In the genomic region with DNA sequence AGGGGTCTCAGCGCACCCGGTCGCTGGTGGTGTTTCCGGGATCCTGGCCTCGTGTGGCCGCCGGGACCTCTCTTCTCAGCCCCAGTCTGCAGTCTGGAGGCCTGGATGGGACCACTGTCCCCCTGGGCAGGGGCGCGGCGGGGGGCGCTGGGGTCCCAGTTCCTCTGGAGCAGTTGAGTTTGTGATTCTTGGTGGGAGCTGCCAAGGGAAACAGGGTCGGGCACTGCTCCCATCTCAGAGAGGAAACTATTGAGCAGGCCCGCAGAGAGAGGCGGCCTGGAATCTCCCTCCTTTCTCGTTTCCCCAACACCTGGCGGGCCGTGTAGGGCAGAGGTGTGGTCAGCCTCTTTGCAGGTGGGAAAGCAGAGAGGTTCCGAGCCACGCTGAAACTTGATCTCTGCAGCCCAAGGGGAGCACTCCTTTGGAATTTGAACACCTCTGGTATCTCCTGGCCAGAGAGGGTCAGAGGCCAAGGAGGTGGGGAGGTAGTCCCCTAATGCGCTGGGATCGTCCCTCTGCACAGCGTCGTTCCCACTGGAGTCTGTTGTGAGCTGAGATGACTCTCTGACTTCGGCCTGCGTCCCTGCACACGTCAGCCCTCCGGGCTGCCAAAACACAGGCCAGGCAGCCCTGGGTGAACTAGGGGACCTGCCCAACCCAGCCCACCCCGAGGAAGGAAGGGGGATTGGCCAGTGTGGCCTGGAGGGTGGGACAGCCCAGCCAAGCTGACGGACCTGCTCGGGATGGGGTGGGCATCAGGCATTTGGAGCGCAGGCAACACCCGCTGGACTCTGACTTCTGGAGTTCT, we compare ENCODE assay signal across 7 cellular contexts. TPM values are rescaled to one million over a fixed set of nuclear protein-coding genes. Genes with fewer than 3 reads are reported as not detected.
DNase-seq lines count a peak whose midpoint lies in the region; ATAC-seq and TF ChIP-seq lines count a peak whose summit lies in the region.

No MANE protein-coding gene starts in this region.

- H3K36me3 Mint-ChIP-seq in IgD-negative memory B cell: no peaks in the 10 kb centered on the region

- H3K4me3 ChIP-seq in astrocyte of the cerebellum (ENCODE audit: low read depth, low read length) (peak overlapping the region; percentile 90), iPS-18a (ENCODE audit: low read length) (peak overlapping the region; percentile 64), skeletal muscle tissue (ENCODE audit: low read length in 3 of 3) (peak overlapping the region; percentile 86 to 93 (median 89))

- no peak for TF ChIP-seq CTCF in astrocyte of the cerebellum (IDR thresholded peaks at IDR 0.05; ENCODE audit: low read depth, low read length, missing control alignments)

- peak overlapping the region; percentile 59 to 88 (median 84) for H3K27ac Mint-ChIP-seq in IgD-negative memory B cell

- H3K27me3 ChIP-seq in iPS-18a (ENCODE audit: control insufficient read depth, insufficient read depth, low read length): peaks cover 8% of the 10 kb centered on the region
- no peaks in the 10 kb centered on the region for H3K27me3 ChIP-seq in skeletal muscle tissue (ENCODE audit: control insufficient read depth in 3 of 3, insufficient read depth in 3 of 3, low read length in 3 of 3)

- H3K4me3 Mint-ChIP-seq in IgD-negative memory B cell: peak overlapping the region; percentile 78 to 93 (median 85)

- no peaks in the 10 kb centered on the region for H3K27me3 Mint-ChIP-seq in IgD-negative memory B cell

- H3K27ac ChIP-seq in iPS-18a (ENCODE audit: low read length): no peak overlapping the region
- peak overlapping the region; percentile 84 for H3K27ac ChIP-seq in skeletal muscle tissue (ENCODE audit: low read depth, low read length)

- H3K4me1 Mint-ChIP-seq in IgD-negative memory B cell: peaks cover 17 to 23% (median 22%) of the 10 kb centered on the region in 3 donors

- H3K9me3 Mint-ChIP-seq in IgD-negative memory B cell: no peaks in the 10 kb centered on the region

- H3K9ac ChIP-seq in iPS-18a (ENCODE audit: low read length) (peak overlapping the region; percentile 47), skeletal muscle tissue (ENCODE audit: low read depth in 1 of 3, low read length in 3 of 3) (peak overlapping the region; percentile 84 to 95 (median 90))

- H3K9me3 ChIP-seq in iPS-18a (ENCODE audit: control insufficient read depth, low read depth, low read length) (no peaks in the 10 kb centered on the region), skeletal muscle tissue (ENCODE audit: control insufficient read depth in 3 of 3, low read length in 3 of 3) (no peaks in the 10 kb centered on the region)

- H3K36me3 ChIP-seq in iPS-18a (ENCODE audit: control insufficient read depth, low read depth, low read length) (no peaks in the 10 kb centered on the region), skeletal muscle tissue (ENCODE audit: control insufficient read depth in 3 of 3, insufficient read depth in 3 of 3, low read length in 3 of 3) (peaks cover 3 to 10% (median 5%) of the 10 kb centered on the region in 3 donors)

- DNase-seq in astrocyte of the cerebellum (ENCODE audit: low read depth): no peak

- in situ Hi-C loops in astrocyte of the cerebellum (cut with HindIII; ENCODE audit: low sequenced_read_pairs): no loop called here

- peak; percentile 16 for ATAC-seq in GM18907 (IDR thresholded peaks at IDR 0.05; ENCODE audit: unreplicated experiment)
- ATAC-seq in GM18873 (IDR thresholded peaks at IDR 0.05; ENCODE audit: low FRiP score, unreplicated experiment): no peak
- ATAC-seq in GM21381 (IDR thresholded peaks at IDR 0.05; ENCODE audit: unreplicated experiment): no peak

- H3K4me1 ChIP-seq in iPS-18a (ENCODE audit: control insufficient read depth, low read depth, low read length) (peaks cover 9% of the 10 kb centered on the region), skeletal muscle tissue (ENCODE audit: control insufficient read depth in 3 of 3, insufficient read depth in 3 of 3, low read length in 3 of 3) (peaks cover 66 to 81% (median 67%) of the 10 kb centered on the region in 3 donors)

RNA-seq across cellular contexts. Expression of gene PLEKHF1, which starts 0.8 kb away (rescaled TPM):
- polyA plus RNA-seq in IgD-negative memory B cell: 10.2 TPM
- 16.7 TPM for total RNA-seq in skeletal muscle tissue

RNA-seq across cellular contexts. Expression of gene C19orf12, which starts 49.0 kb away (rescaled TPM):
- polyA plus RNA-seq in IgD-negative memory B cell: 17.6 TPM
- total RNA-seq in skeletal muscle tissue: 17.2 TPM

RNA-seq across cellular contexts. Expression of gene POP4, which starts 59.9 kb away (rescaled TPM):
- 128 TPM for polyA plus RNA-seq in IgD-negative memory B cell
- total RNA-seq in skeletal muscle tissue: 22.4 TPM
